In the genomic region with DNA sequence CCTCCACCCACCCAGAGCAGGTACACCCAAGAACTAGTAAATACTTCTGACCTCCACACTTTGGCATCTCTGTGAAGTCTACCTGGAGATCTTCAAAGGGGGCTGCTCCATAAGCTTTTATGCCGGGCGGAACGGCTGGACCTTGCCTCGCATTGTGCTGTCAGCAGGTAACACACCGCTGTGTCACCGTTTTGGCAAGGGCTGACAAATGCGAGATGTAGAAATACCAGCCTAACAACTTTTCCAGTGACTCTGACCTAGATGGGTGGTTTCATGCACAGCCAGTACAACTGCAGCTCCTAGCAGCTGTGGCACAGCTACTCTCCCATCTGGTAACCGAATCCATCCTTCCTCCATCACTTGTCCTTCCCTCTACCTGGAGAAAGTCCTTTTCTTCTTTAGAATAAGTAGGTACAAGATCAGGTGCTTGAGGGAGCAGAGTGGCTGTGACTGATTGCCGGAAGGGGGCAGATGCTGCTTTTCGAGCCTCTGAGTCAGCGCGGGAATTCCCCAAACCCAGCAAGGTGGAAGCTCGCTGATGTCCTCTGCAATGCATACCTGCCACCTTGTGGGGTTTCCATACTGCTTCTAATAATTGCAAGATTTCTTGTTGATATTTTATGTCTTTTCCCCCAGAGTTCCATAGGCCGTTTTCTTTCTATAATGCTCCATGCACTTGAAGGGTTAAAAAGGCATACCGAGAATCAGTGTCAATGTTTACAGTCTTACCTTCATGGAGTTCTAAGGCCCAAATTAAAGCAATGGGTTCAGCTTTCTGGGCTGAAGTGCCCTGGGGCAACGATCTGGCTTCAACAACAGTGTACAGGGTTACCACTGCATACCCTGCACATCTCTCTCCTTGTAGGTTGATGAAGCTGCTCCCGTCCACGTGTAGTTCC, we compare ENCODE assay signal across 9 cellular contexts. TPM values are rescaled to one million over a fixed set of nuclear protein-coding genes. Genes with fewer than 3 reads are reported as not detected.
DNase-seq lines count a peak whose midpoint lies in the region; ATAC-seq and TF ChIP-seq lines count a peak whose summit lies in the region.
"Not testable (repeated sequence)": the region's sequence is repeated elsewhere in the genome, so short reads cannot be mapped to it uniquely, and the experiment has no call there.
"Had no signal": no experiment of that assay in that cellular context is flagged by ENCODE, and none has a peak within 500 bp of the region (broad histone marks: within the 10 kb centered on the region; RNA-seq: fewer than 3 reads in every experiment).

No MANE protein-coding gene starts in this region.

- peaks cover 11% of the 10 kb centered on the region for H3K27me3 Mint-ChIP-seq in T-helper 1 cell treated with Interleukin-12 subunit alpha and Interleukin-12 subunit beta and Interleukin-4 antibody, amounts not matched to agents 30 μg/mL and 1 μg/mL, for 36 hours (ENCODE audit: low read depth)

- not testable (repeated sequence) for ATAC-seq in right lobe of liver

- TF ChIP-seq CTCF in GM06990 (IDR thresholded peaks at IDR 0.05; ENCODE audit: insufficient read depth, low read length, poor library complexity, severe bottlenecking), result peak; percentile 35
- peak in 2 of 3 donors; percentile 40 to 47 for TF ChIP-seq CTCF in breast epithelium (IDR thresholded peaks at IDR 0.05)
- TF ChIP-seq CTCF in right lobe of liver (IDR thresholded peaks at IDR 0.05), result peak; percentile 13 to 47 (median 18)

- H3K27ac Mint-ChIP-seq in T-helper 1 cell treated with Interleukin-12 subunit alpha and Interleukin-12 subunit beta and Interleukin-4 antibody, amounts not matched to agents 30 μg/mL and 1 μg/mL, for 36 hours, result peak overlapping the region; percentile 24

- peak overlapping the region; percentile 55 to 85 for H3K27ac ChIP-seq in breast epithelium
- peak overlapping the region in 2 of 3 donors; percentile 47 to 54 for H3K27ac ChIP-seq in right lobe of liver
- H3K27ac ChIP-seq in thymus (ENCODE audit: low read depth), result peak overlapping the region; percentile 27

- H3K9me3 ChIP-seq in breast epithelium; right lobe of liver; thymus (ENCODE audit: control insufficient read depth): not testable (repeated sequence)

- not testable (repeated sequence) for TF ChIP-seq POLR2A in breast epithelium (IDR thresholded peaks at IDR 0.05); right lobe of liver (IDR thresholded peaks at IDR 0.05)

- not testable (repeated sequence) for H3K36me3 ChIP-seq in GM06990 (ENCODE audit: control insufficient read depth, insufficient read depth, low read length); breast epithelium; right lobe of liver; thymus (ENCODE audit: control insufficient read depth, insufficient read depth)

- WGBS in right lobe of liver (ENCODE audit: insufficient coverage, low coverage, low lambda C conversion rate, missing lambda C conversion rate), result 48% methylated on average over 8 of the region's 18 CpGs
- WGBS in thymus, result 64% methylated on average over 18 of the region's 18 CpGs

- H3K4me1 Mint-ChIP-seq in T-helper 1 cell treated with Interleukin-12 subunit alpha and Interleukin-12 subunit beta and Interleukin-4 antibody, amounts not matched to agents 30 μg/mL and 1 μg/mL, for 36 hours (ENCODE audit: low read depth), result peaks cover 27% of the 10 kb centered on the region

- intact Hi-C loops in breast epithelium (cut with DNase I; ENCODE audit: low total_unique reads), result loop anchor here (2.0 kb wide), 1 partner anchor 50 kb away; no protein-coding TSS in a partner anchor
- intact Hi-C loops in right lobe of liver (cut with DNase I), result not testable (repeated sequence)

- not testable (repeated sequence) for H3K9me3 Mint-ChIP-seq in T-helper 1 cell treated with Interleukin-12 subunit alpha and Interleukin-12 subunit beta and Interleukin-4 antibody, amounts not matched to agents 30 μg/mL and 1 μg/mL, for 36 hours

- H3K4me3 ChIP-seq in GM06990 (replicated peaks; ENCODE audit: low read depth, low read length); right lobe of liver; thymus (ENCODE audit: low read length): not testable (repeated sequence)
- H3K4me3 ChIP-seq in breast epithelium, result peak overlapping the region in 1 of 3 donors; percentile 19

- not testable (repeated sequence) for H3K27me3 ChIP-seq in GM06990 (replicated peaks; ENCODE audit: control insufficient read depth, insufficient read depth, low read length); breast epithelium; right lobe of liver; thymus (ENCODE audit: control insufficient read depth, insufficient read depth)

- H3K36me3 Mint-ChIP-seq in T-helper 1 cell treated with Interleukin-12 subunit alpha and Interleukin-12 subunit beta and Interleukin-4 antibody, amounts not matched to agents 30 μg/mL and 1 μg/mL, for 36 hours (ENCODE audit: low read depth), result not testable (repeated sequence)

- not testable (repeated sequence) for DNase-seq in GM06990 (ENCODE audit: extremely low read depth, insufficient read length)
- DNase-seq in NCI-H2107 (lab: John Stamatoyannopoulos, UW) (peak; percentile 32), breast epithelium (ENCODE audit: low spot score in 2 of 2) (peak; percentile 81 to 85), right lobe of liver (peak in 2 of 3 donors; percentile 73 to 77)
- DNase-seq in activated CD8-positive, alpha-beta memory T cell treated with anti-CD3 and anti-CD28 coated beads, Interleukin-2, amount 50 U/mL, for 24 hours (ENCODE audit: extremely low read depth), result peak; percentile 30
- DNase-seq in stimulated activated CD4-positive, alpha-beta T cell treated with anti-CD3 and anti-CD28 coated beads, Interleukin-2, amount 100 ng/mL, for 24 hours, result peak; percentile 68 to 69

- not testable (repeated sequence) for H3K4me3 Mint-ChIP-seq in T-helper 1 cell treated with Interleukin-12 subunit alpha and Interleukin-12 subunit beta and Interleukin-4 antibody, amounts not matched to agents 30 μg/mL and 1 μg/mL, for 36 hours

- not testable (repeated sequence) for H3K4me1 ChIP-seq in breast epithelium; thymus (ENCODE audit: control insufficient read depth, insufficient read depth, low read length)
- H3K4me1 ChIP-seq in right lobe of liver, result peaks cover 0 to 24% (median 11%) of the 10 kb centered on the region in 4 donors

RNA-seq across cellular contexts. Expression of gene SMIM41, which starts 37.0 kb away (rescaled TPM):
- 1 to 10 TPM in 1 of 3 donors, not detected in 2; 1.3 TPM for total RNA-seq in breast epithelium
- total RNA-seq in right lobe of liver, result not detected
- polyA plus RNA-seq in thymus, result 0.14 TPM
- total RNA-seq: frontal cortex had no signal

RNA-seq across cellular contexts. Expression of gene ATG101, which starts 46.7 kb away (rescaled TPM):
- total RNA-seq in breast epithelium, result 10 to 100 TPM; 35.0 to 54.2 (median 39.7) TPM
- 10 to 100 TPM; 17.4 to 29.7 (median 21.0) TPM for total RNA-seq in right lobe of liver
- 36.7 TPM for polyA plus RNA-seq in thymus
